Comparison of ENCODE assay signal across 1 cellular context in the genomic region with DNA sequence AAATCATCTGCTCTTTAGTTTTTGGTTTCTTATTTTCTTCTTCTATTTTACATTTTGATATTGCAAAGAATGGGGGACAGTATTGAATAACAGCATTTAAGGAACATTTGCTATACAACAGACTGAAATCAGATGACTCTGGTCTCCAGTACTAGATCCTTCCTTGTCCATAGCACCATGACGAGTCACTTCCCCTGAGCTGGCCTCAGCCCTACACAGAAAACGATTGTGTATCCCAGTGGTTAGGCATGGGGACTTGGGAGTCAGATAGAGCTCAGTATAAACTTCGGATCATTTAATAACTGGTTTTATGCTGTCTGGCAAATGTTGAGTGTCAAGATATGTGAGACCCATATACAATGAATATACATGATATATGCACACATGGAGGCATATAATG.
TF ChIP-seq lines count a peak whose summit lies in the region.

No MANE protein-coding gene starts in this region.

TF ChIP-seq in GM23338, 12 proteins besides CTCF, POLR2A, EP300 and RAD21:
- TF ChIP-seq, protein P1, sequence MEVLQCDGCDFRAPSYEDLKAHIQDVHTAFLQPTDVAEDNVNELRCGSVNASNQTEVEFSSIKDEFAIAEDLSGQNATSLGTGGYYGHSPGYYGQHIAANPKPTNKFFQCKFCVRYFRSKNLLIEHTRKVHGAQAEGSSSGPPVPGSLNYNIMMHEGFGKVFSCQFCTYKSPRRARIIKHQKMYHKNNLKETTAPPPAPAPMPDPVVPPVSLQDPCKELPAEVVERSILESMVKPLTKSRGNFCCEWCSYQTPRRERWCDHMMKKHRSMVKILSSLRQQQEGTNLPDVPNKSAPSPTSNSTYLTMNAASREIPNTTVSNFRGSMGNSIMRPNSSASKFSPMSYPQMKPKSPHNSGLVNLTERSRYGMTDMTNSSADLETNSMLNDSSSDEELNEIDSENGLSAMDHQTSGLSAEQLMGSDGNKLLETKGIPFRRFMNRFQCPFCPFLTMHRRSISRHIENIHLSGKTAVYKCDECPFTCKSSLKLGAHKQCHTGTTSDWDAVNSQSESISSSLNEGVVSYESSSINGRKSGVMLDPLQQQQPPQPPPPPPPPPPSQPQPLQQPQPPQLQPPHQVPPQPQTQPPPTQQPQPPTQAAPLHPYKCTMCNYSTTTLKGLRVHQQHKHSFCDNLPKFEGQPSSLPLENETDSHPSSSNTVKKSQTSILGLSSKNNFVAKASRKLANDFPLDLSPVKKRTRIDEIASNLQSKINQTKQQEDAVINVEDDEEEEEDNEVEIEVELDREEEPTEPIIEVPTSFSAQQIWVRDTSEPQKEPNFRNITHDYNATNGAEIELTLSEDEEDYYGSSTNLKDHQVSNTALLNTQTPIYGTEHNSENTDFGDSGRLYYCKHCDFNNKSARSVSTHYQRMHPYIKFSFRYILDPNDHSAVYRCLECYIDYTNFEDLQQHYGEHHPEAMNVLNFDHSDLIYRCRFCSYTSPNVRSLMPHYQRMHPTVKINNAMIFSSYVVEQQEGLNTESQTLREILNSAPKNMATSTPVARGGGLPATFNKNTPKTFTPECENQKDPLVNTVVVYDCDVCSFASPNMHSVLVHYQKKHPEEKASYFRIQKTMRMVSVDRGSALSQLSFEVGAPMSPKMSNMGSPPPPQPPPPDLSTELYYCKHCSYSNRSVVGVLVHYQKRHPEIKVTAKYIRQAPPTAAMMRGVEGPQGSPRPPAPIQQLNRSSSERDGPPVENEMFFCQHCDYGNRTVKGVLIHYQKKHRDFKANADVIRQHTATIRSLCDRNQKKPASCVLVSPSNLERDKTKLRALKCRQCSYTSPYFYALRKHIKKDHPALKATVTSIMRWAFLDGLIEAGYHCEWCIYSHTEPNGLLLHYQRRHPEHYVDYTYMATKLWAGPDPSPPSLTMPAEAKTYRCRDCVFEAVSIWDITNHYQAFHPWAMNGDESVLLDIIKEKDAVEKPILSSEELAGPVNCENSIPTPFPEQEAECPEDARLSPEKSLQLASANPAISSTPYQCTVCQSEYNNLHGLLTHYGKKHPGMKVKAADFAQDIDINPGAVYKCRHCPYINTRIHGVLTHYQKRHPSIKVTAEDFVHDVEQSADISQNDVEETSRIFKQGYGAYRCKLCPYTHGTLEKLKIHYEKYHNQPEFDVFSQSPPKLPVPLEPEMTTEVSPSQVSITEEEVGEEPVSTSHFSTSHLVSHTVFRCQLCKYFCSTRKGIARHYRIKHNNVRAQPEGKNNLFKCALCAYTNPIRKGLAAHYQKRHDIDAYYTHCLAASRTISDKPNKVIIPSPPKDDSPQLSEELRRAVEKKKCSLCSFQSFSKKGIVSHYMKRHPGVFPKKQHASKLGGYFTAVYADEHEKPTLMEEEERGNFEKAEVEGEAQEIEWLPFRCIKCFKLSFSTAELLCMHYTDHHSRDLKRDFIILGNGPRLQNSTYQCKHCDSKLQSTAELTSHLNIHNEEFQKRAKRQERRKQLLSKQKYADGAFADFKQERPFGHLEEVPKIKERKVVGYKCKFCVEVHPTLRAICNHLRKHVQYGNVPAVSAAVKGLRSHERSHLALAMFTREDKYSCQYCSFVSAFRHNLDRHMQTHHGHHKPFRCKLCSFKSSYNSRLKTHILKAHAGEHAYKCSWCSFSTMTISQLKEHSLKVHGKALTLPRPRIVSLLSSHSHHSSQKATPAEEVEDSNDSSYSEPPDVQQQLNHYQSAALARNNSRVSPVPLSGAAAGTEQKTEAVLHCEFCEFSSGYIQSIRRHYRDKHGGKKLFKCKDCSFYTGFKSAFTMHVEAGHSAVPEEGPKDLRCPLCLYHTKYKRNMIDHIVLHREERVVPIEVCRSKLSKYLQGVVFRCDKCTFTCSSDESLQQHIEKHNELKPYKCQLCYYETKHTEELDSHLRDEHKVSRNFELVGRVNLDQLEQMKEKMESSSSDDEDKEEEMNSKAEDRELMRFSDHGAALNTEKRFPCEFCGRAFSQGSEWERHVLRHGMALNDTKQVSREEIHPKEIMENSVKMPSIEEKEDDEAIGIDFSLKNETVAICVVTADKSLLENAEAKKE (CRISPR knock-in tag; IDR thresholded peaks at IDR 0.05), result no peak
- no peak for TF ChIP-seq EZH2phosphoT487 (IDR thresholded peaks at IDR 0.05; ENCODE audit: unreplicated experiment)
- no peak for TF ChIP-seq STAT1 (IDR thresholded peaks at IDR 0.05; ENCODE audit: unreplicated experiment)
- no peak for TF ChIP-seq JUNB (IDR thresholded peaks at IDR 0.05; ENCODE audit: unreplicated experiment)
- TF ChIP-seq ZNF331 (CRISPR knock-in tag; IDR thresholded peaks at IDR 0.05; ENCODE audit: low read depth), result no peak
- TF ChIP-seq, protein P2, sequence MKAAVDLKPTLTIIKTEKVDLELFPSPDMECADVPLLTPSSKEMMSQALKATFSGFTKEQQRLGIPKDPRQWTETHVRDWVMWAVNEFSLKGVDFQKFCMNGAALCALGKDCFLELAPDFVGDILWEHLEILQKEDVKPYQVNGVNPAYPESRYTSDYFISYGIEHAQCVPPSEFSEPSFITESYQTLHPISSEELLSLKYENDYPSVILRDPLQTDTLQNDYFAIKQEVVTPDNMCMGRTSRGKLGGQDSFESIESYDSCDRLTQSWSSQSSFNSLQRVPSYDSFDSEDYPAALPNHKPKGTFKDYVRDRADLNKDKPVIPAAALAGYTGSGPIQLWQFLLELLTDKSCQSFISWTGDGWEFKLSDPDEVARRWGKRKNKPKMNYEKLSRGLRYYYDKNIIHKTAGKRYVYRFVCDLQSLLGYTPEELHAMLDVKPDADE (IDR thresholded peaks at IDR 0.05), result no peak
- no peak for TF ChIP-seq NANOG (IDR thresholded peaks at IDR 0.05; ENCODE audit: borderline replicate concordance)
- TF ChIP-seq POLR2AphosphoS5 (IDR thresholded peaks at IDR 0.05; ENCODE audit: low read depth), result no peak
- no peak for TF ChIP-seq CREB1 (CRISPR knock-in tag; IDR thresholded peaks at IDR 0.05; ENCODE audit: low read depth)
- TF ChIP-seq, protein P3, sequence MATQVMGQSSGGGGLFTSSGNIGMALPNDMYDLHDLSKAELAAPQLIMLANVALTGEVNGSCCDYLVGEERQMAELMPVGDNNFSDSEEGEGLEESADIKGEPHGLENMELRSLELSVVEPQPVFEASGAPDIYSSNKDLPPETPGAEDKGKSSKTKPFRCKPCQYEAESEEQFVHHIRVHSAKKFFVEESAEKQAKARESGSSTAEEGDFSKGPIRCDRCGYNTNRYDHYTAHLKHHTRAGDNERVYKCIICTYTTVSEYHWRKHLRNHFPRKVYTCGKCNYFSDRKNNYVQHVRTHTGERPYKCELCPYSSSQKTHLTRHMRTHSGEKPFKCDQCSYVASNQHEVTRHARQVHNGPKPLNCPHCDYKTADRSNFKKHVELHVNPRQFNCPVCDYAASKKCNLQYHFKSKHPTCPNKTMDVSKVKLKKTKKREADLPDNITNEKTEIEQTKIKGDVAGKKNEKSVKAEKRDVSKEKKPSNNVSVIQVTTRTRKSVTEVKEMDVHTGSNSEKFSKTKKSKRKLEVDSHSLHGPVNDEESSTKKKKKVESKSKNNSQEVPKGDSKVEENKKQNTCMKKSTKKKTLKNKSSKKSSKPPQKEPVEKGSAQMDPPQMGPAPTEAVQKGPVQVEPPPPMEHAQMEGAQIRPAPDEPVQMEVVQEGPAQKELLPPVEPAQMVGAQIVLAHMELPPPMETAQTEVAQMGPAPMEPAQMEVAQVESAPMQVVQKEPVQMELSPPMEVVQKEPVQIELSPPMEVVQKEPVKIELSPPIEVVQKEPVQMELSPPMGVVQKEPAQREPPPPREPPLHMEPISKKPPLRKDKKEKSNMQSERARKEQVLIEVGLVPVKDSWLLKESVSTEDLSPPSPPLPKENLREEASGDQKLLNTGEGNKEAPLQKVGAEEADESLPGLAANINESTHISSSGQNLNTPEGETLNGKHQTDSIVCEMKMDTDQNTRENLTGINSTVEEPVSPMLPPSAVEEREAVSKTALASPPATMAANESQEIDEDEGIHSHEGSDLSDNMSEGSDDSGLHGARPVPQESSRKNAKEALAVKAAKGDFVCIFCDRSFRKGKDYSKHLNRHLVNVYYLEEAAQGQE (IDR thresholded peaks at IDR 0.05; ENCODE audit: unreplicated experiment), result no peak
- no peak for TF ChIP-seq ZNF114 (CRISPR knock-in tag; IDR thresholded peaks at IDR 0.05)
- TF ChIP-seq EZH2 (IDR thresholded peaks at IDR 0.05; ENCODE audit: low read depth, unreplicated experiment), result no peak
